ENCODE assay signal across 11 cellular contexts in genomic region chr17:45283711-45284110, GRCh38. TPM values are rescaled to one million over a fixed set of nuclear protein-coding genes. Genes with fewer than 3 reads are reported as not detected.
DNase-seq lines count a peak whose midpoint lies in the region; ATAC-seq and TF ChIP-seq lines count a peak whose summit lies in the region.
"Had no signal": no experiment of that assay in that cellular context is flagged by ENCODE, and none has a peak within 500 bp of the region (broad histone marks: within the 10 kb centered on the region; RNA-seq: fewer than 3 reads in every experiment).

No MANE protein-coding gene starts in this region.

- H2AK5ac ChIP-seq in mesenchymal stem cell (ENCODE audit: low read length, severe bottlenecking), result peak overlapping the region; percentile 36

- no peak for TF ChIP-seq POLR2A in transverse colon (IDR thresholded peaks at IDR 0.05)
- no peak for TF ChIP-seq POLR2A in erythroblast (IDR thresholded peaks at IDR 0.05; ENCODE audit: low read length)

- H2BK120ac ChIP-seq in mesenchymal stem cell (ENCODE audit: low read depth, low read length), result no peak overlapping the region

- H3K4me1 ChIP-seq in mesenchymal stem cell (ENCODE audit: control insufficient read depth, insufficient read depth, low read depth, low read length) (peaks cover 37% of the 10 kb centered on the region), transverse colon (peaks cover 12 to 28% (median 22%) of the 10 kb centered on the region in 4 donors)

- H3K27ac Mint-ChIP-seq in activated naive CD4-positive, alpha-beta T cell treated with anti-CD3 and anti-CD28 coated beads, Interleukin-2, amount 50 U/mL, for 72 hours, result peak overlapping the region; percentile 89 to 93

- no peak overlapping the region for H4K91ac ChIP-seq in mesenchymal stem cell (ENCODE audit: low read length)

- DNase-seq in Right ventricle myocardium superior (peak; percentile 30), left cardiac atrium (no peak), mesenchymal stem cell (no peak), transverse colon (no peak), erythroblast (lab: John Stamatoyannopoulos, UW) (no peak)
- DNase-seq in activated naive CD4-positive, alpha-beta T cell treated with anti-CD3 and anti-CD28 coated beads, Interleukin-2, amount 50 U/mL, for 72 hours (ENCODE audit: low spot score in 2 of 2), result no peak
- DNase-seq: NCI-H1105, spleen had no signal

- ATAC-seq in Right ventricle myocardium superior (ENCODE audit: poor library complexity) (no peak), left cardiac atrium (no peak), HG02870 (IDR thresholded peaks at IDR 0.05; ENCODE audit: unreplicated experiment) (no peak), HG03571 (IDR thresholded peaks at IDR 0.05; ENCODE audit: unreplicated experiment) (no peak)
- no peak for ATAC-seq in activated naive CD4-positive, alpha-beta T cell treated with anti-CD3 and anti-CD28 coated beads, Interleukin-2, amount 50 U/mL, for 72 hours

- H3K27ac ChIP-seq in mesenchymal stem cell (ENCODE audit: low read length, poor library complexity, severe bottlenecking) (peak overlapping the region; percentile 77), transverse colon (peak overlapping the region; percentile 55 to 81 (median 68))

- in situ Hi-C loops in transverse colon (cut with MboI; ENCODE audit: low pct_ligation_motif_present in 1 of 4, low pct_unique_long_range_greater_than_20kb in 1 of 4, low sequenced_read_pairs in 3 of 4), result loop anchor here in 1 of 4 donors (5.0 kb wide), 1 partner anchor 99 kb away; no protein-coding TSS in a partner anchor

- H3K14ac ChIP-seq in mesenchymal stem cell (ENCODE audit: low read length in 2 of 2), result no peak overlapping the region

- TF ChIP-seq EP300 in transverse colon (IDR thresholded peaks at IDR 0.05; ENCODE audit: low read depth), result no peak

- H3K9me3 ChIP-seq in mesenchymal stem cell (ENCODE audit: control insufficient read depth, low read length) (no peaks in the 10 kb centered on the region), transverse colon (no peaks in the 10 kb centered on the region)
- H3K9me3 ChIP-seq: spleen had no signal

- peaks cover 27 to 34% of the 10 kb centered on the region in 2 donors for H3K36me3 Mint-ChIP-seq in activated naive CD4-positive, alpha-beta T cell treated with anti-CD3 and anti-CD28 coated beads, Interleukin-2, amount 50 U/mL, for 72 hours

- TF ChIP-seq CTCF in transverse colon (IDR thresholded peaks at IDR 0.05), result no peak

- no peak overlapping the region for H3K4me2 ChIP-seq in mesenchymal stem cell (ENCODE audit: low read length, poor library complexity, severe bottlenecking)

- no peak overlapping the region for H4K8ac ChIP-seq in mesenchymal stem cell (ENCODE audit: low read length)

- H3K79me1 ChIP-seq in mesenchymal stem cell (replicated peaks; ENCODE audit: low read length, poor library complexity, severe bottlenecking), result peaks cover 11% of the 10 kb centered on the region

- H2BK12ac ChIP-seq in mesenchymal stem cell (ENCODE audit: low read length in 2 of 2), result no peak overlapping the region

- H3K27me3 ChIP-seq in mesenchymal stem cell (ENCODE audit: control insufficient read depth in 1 of 2, insufficient read depth in 1 of 2, low read length in 2 of 2) (no peaks in the 10 kb centered on the region), transverse colon (no peaks in the 10 kb centered on the region)
- H3K27me3 ChIP-seq: spleen had no signal

- no peak overlapping the region for H3K4ac ChIP-seq in mesenchymal stem cell (ENCODE audit: low read depth in 1 of 2, low read length in 2 of 2)

- no peak overlapping the region for H3K23ac ChIP-seq in mesenchymal stem cell (ENCODE audit: low read length in 2 of 2)

- H3K36me3 ChIP-seq in mesenchymal stem cell (ENCODE audit: control insufficient read depth in 1 of 2, insufficient read depth in 2 of 2, low read depth in 1 of 2, low read length in 2 of 2) (peaks cover 71 to 77% of the 10 kb centered on the region in 2 experiments), transverse colon (peaks cover 0 to 23% (median 4%) of the 10 kb centered on the region in 4 donors)

- H2BK15ac ChIP-seq in mesenchymal stem cell (ENCODE audit: low read depth, poor library complexity, severe bottlenecking), result no peak overlapping the region

- H3K9ac ChIP-seq in mesenchymal stem cell (ENCODE audit: low read length), result no peak overlapping the region

- whole genome bisulfite sequencing in mesenchymal stem cell, result 98% methylated on average over 8 of the region's 10 CpGs
- 98% methylated on average over 9 of the region's 10 CpGs; no CpG with 5 or more reads in 1 of the 2 donors for WGBS in transverse colon (ENCODE audit: low coverage in 1 of 2), 2 donors

- H3K18ac ChIP-seq in mesenchymal stem cell (ENCODE audit: low read depth in 1 of 2, low read length in 2 of 2), result no peak overlapping the region

- H3K4me3 ChIP-seq in mesenchymal stem cell (ENCODE audit: insufficient read depth in 1 of 2, low read depth in 1 of 2, low read length in 2 of 2) (no peak overlapping the region), transverse colon (no peak overlapping the region)
- H3K4me3 ChIP-seq: spleen had no signal

- H2BK5ac ChIP-seq in mesenchymal stem cell (ENCODE audit: low read depth, low read length, poor library complexity, severe bottlenecking), result no peak overlapping the region

- H3K9me3 Mint-ChIP-seq in activated naive CD4-positive, alpha-beta T cell treated with anti-CD3 and anti-CD28 coated beads, Interleukin-2, amount 50 U/mL, for 72 hours, result no peaks in the 10 kb centered on the region
- H3K9me3 Mint-ChIP-seq: neural crest cell had no signal

- H2AFZ ChIP-seq in mesenchymal stem cell (ENCODE audit: low read depth, low read length), result no peak overlapping the region

- intact Hi-C loops in Right ventricle myocardium superior (cut with DNase I), result loop anchor here (5.0 kb wide), 1 partner anchor 34 kb away; the partner anchor contains the start of gene MAP3K14
- intact Hi-C loops in left cardiac atrium (cut with DNase I), result no loop called here
- intact Hi-C loops in transverse colon (cut with DNase I; ENCODE audit: low total_unique reads), result no loop called here

RNA-seq across cellular contexts. Expression of gene SPATA32, which starts 21.8 kb away (rescaled TPM):
- not detected for total RNA-seq in Right ventricle myocardium superior
- total RNA-seq in left cardiac atrium, result not detected
- total RNA-seq in activated naive CD4-positive, alpha-beta T cell treated with anti-CD3 and anti-CD28 coated beads, Interleukin-2, amount 50 U/mL, for 72 hours, result under 1 TPM; 0.37 to 0.50 TPM
- not detected for polyA plus RNA-seq in mesenchymal stem cell (2013, experiment 1 of 2)
- not detected for polyA plus RNA-seq in mesenchymal stem cell (2013, experiment 2 of 2)
- under 1 TPM in 1 of 4 donors, not detected in 3; 0.48 TPM for total RNA-seq in transverse colon

RNA-seq across cellular contexts. Expression of gene MAP3K14, which starts 33.1 kb away (rescaled TPM):
- total RNA-seq in Right ventricle myocardium superior (12.2 TPM), left cardiac atrium (10 to 100 TPM; 13.4 to 13.5 TPM), transverse colon (10 to 100 TPM; 13.0 to 33.7 (median 18.7) TPM)
- total RNA-seq in activated naive CD4-positive, alpha-beta T cell treated with anti-CD3 and anti-CD28 coated beads, Interleukin-2, amount 50 U/mL, for 72 hours, result 10 to 100 TPM; 38.4 to 54.4 TPM
- polyA plus RNA-seq in mesenchymal stem cell (2013, experiment 1 of 2), result 1.1 TPM
- 1.4 TPM for polyA plus RNA-seq in mesenchymal stem cell (2013, experiment 2 of 2)
